In genomic region chr10:46070749-46071148, GRCh38 we compare ENCODE assay signal across 26 cellular contexts. TPM values are rescaled to one million over a fixed set of nuclear protein-coding genes. Genes with fewer than 3 reads are reported as not detected.
"Had no signal": no experiment of that assay in that cellular context is flagged by ENCODE, and none has a peak within 500 bp of the region (broad histone marks: within the 10 kb centered on the region; RNA-seq: fewer than 3 reads in every experiment).

No MANE protein-coding gene starts in this region.

- H3K27me3 ChIP-seq: colonic mucosa, heart left ventricle, transverse colon had no signal

- H3K4me3 ChIP-seq: colonic mucosa, heart left ventricle, thoracic aorta, transverse colon had no signal

- H3K9me3 ChIP-seq: colonic mucosa, thoracic aorta, transverse colon had no signal

- DNase-seq: colonic mucosa; dermis blood vessel endothelial cell; erythroblast; foreskin melanocyte; heart left ventricle; hippocampal formation; kidney glomerular epithelial cell; midbrain; naive B cell; posterior cingulate gyrus; stimulated activated CD4-positive, alpha-beta T cell treated with anti-CD3 and anti-CD28 coated beads, Interleukin-2, amount 100 ng/mL, for 24 hours; stimulated activated CD4-positive, alpha-beta T cell treated with anti-CD3 and anti-CD28 coated beads, Interleukin-4, amount 100 ng/mL, for 4 hours; stimulated activated naive B cell treated with anti-CD40 and anti-IgM and Interleukin-4, amounts not matched to agents 10 μg/mL and 1 μg/mL and 100 μg/mL, for 72 hours; stimulated activated naive CD8-positive, alpha-beta T cell treated with anti-CD3 and anti-CD28 coated beads, Interleukin-15, amount 100 ng/mL, for 72 hours; transverse colon had no signal

- H3K27ac ChIP-seq: colonic mucosa, heart left ventricle, thoracic aorta, transverse colon had no signal

- H3K4me1 ChIP-seq: colonic mucosa, heart left ventricle, transverse colon had no signal

- H3K36me3 ChIP-seq: colonic mucosa, heart left ventricle, thoracic aorta, transverse colon had no signal

RNA-seq across cellular contexts. Expression of gene MSMB, which starts 24.7 kb away (rescaled TPM):
- total RNA-seq: cerebellum, colonic mucosa, dermis blood vessel endothelial cell, endothelial cell of umbilical vein, glomerular endothelial cell, heart left ventricle, liver, lung microvascular endothelial cell, osteoblast, pulmonary artery endothelial cell, sciatic nerve, skeletal muscle tissue, subcutaneous adipose tissue, thoracic aorta, transverse colon had no signal
- polyA plus RNA-seq: endothelial cell of umbilical vein, heart left ventricle, liver had no signal
